In genomic region chr7:985915-986741, GRCh38 we compare ENCODE assay signal across 1 cellular context.
TF ChIP-seq lines count a peak whose summit lies in the region.

No MANE protein-coding gene starts in this region.

TF ChIP-seq in HepG2, 621 proteins besides CTCF, POLR2A, EP300 and RAD21 (continues in another document):
- TF ChIP-seq GATAD2A (CRISPR knock-in tag; IDR thresholded peaks at IDR 0.05) (peak; percentile 35; the same call in 1 of the 2 replicates), ARHGAP35 (CRISPR knock-in tag; IDR thresholded peaks at IDR 0.05; ENCODE audit: borderline replicate concordance) (0 out of 2 replicates have a peak, but pooled peaks have one; percentile 50), HNRNPL (IDR thresholded peaks at IDR 0.05; ENCODE audit: low read depth, low read length) (peak; percentile 93), THAP11 (CRISPR knock-in tag; IDR thresholded peaks at IDR 0.05) (0 out of 2 replicates have a peak, but pooled peaks have one; percentile 17), ZFAT (CRISPR knock-in tag; conservative IDR thresholded peaks at IDR 0.05) (no peak), FOSL2 (CRISPR knock-in tag; IDR thresholded peaks at IDR 0.05) (peak; percentile 86), ZBTB7B (CRISPR knock-in tag; IDR thresholded peaks at IDR 0.05) (peak; percentile 68; the same call in 1 of the 2 replicates), GABPB1 (CRISPR knock-in tag; IDR thresholded peaks at IDR 0.05) (peak; percentile 39; the same call in 1 of the 2 replicates), ZBTB38 (CRISPR knock-in tag; IDR thresholded peaks at IDR 0.05) (peak; percentile 59), RBFOX2 (IDR thresholded peaks at IDR 0.05; ENCODE audit: low read depth, low read length) (peak; percentile 8), CBX1 (IDR thresholded peaks at IDR 0.05; ENCODE audit: low read depth) (no peak), RXRB (CRISPR knock-in tag; IDR thresholded peaks at IDR 0.05; ENCODE audit: borderline replicate concordance) (0 out of 2 replicates have a peak, but pooled peaks have one; percentile 18), RXRA (CRISPR knock-in tag; IDR thresholded peaks at IDR 0.05) (peak; percentile 25; the same call in 1 of the 2 replicates), ZFX (CRISPR knock-in tag; IDR thresholded peaks at IDR 0.05; ENCODE audit: low read depth) (peak; percentile 27; the same call in 1 of the 2 replicates), ZNF432 (CRISPR knock-in tag; IDR thresholded peaks at IDR 0.05; ENCODE audit: borderline replicate concordance) (no peak), RARA (CRISPR knock-in tag; IDR thresholded peaks at IDR 0.05) (peak; percentile 26; the same call in 1 of the 2 replicates), ERF (CRISPR knock-in tag; IDR thresholded peaks at IDR 0.05) (0 out of 2 replicates have a peak, but pooled peaks have one; percentile 28), ZSCAN20 (CRISPR knock-in tag; IDR thresholded peaks at IDR 0.05; ENCODE audit: borderline replicate concordance) (no peak), TOE1 (CRISPR knock-in tag; IDR thresholded peaks at IDR 0.05) (no peak), ATF6 (CRISPR knock-in tag; conservative IDR thresholded peaks at IDR 0.05) (no peak), PRDM10 (CRISPR knock-in tag; IDR thresholded peaks at IDR 0.05; ENCODE audit: low read depth) (peak; percentile 43; the same call in 1 of the 2 replicates), KMT2A (CRISPR knock-in tag; IDR thresholded peaks at IDR 0.05) (no peak), ZC3H13 (CRISPR knock-in tag; IDR thresholded peaks at IDR 0.05) (no peak; the same call in 1 of the 2 replicates)
- TF ChIP-seq, protein P1, sequence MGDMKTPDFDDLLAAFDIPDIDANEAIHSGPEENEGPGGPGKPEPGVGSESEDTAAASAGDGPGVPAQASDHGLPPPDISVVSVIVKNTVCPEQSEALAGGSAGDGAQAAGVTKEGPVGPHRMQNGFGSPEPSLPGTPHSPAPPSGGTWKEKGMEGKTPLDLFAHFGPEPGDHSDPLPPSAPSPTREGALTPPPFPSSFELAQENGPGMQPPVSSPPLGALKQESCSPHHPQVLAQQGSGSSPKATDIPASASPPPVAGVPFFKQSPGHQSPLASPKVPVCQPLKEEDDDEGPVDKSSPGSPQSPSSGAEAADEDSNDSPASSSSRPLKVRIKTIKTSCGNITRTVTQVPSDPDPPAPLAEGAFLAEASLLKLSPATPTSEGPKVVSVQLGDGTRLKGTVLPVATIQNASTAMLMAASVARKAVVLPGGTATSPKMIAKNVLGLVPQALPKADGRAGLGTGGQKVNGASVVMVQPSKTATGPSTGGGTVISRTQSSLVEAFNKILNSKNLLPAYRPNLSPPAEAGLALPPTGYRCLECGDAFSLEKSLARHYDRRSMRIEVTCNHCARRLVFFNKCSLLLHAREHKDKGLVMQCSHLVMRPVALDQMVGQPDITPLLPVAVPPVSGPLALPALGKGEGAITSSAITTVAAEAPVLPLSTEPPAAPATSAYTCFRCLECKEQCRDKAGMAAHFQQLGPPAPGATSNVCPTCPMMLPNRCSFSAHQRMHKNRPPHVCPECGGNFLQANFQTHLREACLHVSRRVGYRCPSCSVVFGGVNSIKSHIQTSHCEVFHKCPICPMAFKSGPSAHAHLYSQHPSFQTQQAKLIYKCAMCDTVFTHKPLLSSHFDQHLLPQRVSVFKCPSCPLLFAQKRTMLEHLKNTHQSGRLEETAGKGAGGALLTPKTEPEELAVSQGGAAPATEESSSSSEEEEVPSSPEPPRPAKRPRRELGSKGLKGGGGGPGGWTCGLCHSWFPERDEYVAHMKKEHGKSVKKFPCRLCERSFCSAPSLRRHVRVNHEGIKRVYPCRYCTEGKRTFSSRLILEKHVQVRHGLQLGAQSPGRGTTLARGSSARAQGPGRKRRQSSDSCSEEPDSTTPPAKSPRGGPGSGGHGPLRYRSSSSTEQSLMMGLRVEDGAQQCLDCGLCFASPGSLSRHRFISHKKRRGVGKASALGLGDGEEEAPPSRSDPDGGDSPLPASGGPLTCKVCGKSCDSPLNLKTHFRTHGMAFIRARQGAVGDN (CRISPR knock-in tag; IDR thresholded peaks at IDR 0.05), result peak; percentile 77
- TF ChIP-seq, protein P2, sequence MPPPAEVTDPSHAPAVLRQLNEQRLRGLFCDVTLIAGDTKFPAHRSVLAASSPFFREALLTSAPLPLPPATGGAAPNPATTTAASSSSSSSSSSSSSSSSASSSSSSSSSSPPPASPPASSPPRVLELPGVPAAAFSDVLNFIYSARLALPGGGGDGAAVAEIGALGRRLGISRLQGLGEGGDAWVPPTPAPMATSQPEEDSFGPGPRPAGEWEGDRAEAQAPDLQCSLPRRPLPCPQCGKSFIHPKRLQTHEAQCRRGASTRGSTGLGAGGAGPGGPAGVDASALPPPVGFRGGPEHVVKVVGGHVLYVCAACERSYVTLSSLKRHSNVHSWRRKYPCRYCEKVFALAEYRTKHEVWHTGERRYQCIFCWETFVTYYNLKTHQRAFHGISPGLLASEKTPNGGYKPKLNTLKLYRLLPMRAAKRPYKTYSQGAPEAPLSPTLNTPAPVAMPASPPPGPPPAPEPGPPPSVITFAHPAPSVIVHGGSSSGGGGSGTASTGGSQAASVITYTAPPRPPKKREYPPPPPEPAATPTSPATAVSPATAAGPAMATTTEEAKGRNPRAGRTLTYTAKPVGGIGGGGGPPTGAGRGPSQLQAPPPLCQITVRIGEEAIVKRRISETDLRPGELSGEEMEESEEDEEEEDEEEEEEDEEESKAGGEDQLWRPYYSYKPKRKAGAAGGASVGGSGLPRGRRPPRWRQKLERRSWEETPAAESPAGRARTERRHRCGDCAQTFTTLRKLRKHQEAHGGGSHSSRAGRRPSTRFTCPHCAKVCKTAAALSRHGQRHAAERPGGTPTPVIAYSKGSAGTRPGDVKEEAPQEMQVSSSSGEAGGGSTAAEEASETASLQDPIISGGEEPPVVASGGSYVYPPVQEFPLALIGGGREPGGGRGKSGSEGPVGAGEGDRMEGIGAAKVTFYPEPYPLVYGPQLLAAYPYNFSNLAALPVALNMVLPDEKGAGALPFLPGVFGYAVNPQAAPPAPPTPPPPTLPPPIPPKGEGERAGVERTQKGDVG (CRISPR knock-in tag; IDR thresholded peaks at IDR 0.05; ENCODE audit: borderline replicate concordance), result peak; percentile 44; the same call in 1 of the 2 replicates
- TF ChIP-seq, protein P3, sequence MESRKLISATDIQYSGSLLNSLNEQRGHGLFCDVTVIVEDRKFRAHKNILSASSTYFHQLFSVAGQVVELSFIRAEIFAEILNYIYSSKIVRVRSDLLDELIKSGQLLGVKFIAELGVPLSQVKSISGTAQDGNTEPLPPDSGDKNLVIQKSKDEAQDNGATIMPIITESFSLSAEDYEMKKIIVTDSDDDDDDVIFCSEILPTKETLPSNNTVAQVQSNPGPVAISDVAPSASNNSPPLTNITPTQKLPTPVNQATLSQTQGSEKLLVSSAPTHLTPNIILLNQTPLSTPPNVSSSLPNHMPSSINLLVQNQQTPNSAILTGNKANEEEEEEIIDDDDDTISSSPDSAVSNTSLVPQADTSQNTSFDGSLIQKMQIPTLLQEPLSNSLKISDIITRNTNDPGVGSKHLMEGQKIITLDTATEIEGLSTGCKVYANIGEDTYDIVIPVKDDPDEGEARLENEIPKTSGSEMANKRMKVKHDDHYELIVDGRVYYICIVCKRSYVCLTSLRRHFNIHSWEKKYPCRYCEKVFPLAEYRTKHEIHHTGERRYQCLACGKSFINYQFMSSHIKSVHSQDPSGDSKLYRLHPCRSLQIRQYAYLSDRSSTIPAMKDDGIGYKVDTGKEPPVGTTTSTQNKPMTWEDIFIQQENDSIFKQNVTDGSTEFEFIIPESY (CRISPR knock-in tag; IDR thresholded peaks at IDR 0.05), result peak; percentile 95
- TF ChIP-seq, protein P4, sequence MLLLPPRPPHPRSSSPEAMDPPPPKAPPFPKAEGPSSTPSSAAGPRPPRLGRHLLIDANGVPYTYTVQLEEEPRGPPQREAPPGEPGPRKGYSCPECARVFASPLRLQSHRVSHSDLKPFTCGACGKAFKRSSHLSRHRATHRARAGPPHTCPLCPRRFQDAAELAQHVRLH (CRISPR knock-in tag; IDR thresholded peaks at IDR 0.05; ENCODE audit: borderline replicate concordance, low read depth), result peak; percentile 25; the same call in 1 of the 2 replicates
- TF ChIP-seq, protein P5, sequence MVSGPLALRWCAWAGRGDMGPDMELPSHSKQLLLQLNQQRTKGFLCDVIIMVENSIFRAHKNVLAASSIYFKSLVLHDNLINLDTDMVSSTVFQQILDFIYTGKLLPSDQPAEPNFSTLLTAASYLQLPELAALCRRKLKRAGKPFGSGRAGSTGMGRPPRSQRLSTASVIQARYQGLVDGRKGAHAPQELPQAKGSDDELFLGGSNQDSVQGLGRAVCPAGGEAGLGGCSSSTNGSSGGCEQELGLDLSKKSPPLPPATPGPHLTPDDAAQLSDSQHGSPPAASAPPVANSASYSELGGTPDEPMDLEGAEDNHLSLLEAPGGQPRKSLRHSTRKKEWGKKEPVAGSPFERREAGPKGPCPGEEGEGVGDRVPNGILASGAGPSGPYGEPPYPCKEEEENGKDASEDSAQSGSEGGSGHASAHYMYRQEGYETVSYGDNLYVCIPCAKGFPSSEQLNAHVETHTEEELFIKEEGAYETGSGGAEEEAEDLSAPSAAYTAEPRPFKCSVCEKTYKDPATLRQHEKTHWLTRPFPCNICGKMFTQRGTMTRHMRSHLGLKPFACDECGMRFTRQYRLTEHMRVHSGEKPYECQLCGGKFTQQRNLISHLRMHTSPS (CRISPR knock-in tag; IDR thresholded peaks at IDR 0.05; ENCODE audit: low read depth), result peak; percentile 88
- TF ChIP-seq, protein P6, sequence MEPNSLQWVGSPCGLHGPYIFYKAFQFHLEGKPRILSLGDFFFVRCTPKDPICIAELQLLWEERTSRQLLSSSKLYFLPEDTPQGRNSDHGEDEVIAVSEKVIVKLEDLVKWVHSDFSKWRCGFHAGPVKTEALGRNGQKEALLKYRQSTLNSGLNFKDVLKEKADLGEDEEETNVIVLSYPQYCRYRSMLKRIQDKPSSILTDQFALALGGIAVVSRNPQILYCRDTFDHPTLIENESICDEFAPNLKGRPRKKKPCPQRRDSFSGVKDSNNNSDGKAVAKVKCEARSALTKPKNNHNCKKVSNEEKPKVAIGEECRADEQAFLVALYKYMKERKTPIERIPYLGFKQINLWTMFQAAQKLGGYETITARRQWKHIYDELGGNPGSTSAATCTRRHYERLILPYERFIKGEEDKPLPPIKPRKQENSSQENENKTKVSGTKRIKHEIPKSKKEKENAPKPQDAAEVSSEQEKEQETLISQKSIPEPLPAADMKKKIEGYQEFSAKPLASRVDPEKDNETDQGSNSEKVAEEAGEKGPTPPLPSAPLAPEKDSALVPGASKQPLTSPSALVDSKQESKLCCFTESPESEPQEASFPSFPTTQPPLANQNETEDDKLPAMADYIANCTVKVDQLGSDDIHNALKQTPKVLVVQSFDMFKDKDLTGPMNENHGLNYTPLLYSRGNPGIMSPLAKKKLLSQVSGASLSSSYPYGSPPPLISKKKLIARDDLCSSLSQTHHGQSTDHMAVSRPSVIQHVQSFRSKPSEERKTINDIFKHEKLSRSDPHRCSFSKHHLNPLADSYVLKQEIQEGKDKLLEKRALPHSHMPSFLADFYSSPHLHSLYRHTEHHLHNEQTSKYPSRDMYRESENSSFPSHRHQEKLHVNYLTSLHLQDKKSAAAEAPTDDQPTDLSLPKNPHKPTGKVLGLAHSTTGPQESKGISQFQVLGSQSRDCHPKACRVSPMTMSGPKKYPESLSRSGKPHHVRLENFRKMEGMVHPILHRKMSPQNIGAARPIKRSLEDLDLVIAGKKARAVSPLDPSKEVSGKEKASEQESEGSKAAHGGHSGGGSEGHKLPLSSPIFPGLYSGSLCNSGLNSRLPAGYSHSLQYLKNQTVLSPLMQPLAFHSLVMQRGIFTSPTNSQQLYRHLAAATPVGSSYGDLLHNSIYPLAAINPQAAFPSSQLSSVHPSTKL (CRISPR knock-in tag; IDR thresholded peaks at IDR 0.05), result peak; percentile 37
- TF ChIP-seq, protein P7, sequence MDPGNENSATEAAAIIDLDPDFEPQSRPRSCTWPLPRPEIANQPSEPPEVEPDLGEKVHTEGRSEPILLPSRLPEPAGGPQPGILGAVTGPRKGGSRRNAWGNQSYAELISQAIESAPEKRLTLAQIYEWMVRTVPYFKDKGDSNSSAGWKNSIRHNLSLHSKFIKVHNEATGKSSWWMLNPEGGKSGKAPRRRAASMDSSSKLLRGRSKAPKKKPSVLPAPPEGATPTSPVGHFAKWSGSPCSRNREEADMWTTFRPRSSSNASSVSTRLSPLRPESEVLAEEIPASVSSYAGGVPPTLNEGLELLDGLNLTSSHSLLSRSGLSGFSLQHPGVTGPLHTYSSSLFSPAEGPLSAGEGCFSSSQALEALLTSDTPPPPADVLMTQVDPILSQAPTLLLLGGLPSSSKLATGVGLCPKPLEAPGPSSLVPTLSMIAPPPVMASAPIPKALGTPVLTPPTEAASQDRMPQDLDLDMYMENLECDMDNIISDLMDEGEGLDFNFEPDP (CRISPR knock-in tag; conservative IDR thresholded peaks at IDR 0.05), result 0 out of 2 replicates have a peak, but pooled peaks have one; percentile 48
